Comparison of ENCODE assay signal across 22 cellular contexts in the genomic region with DNA sequence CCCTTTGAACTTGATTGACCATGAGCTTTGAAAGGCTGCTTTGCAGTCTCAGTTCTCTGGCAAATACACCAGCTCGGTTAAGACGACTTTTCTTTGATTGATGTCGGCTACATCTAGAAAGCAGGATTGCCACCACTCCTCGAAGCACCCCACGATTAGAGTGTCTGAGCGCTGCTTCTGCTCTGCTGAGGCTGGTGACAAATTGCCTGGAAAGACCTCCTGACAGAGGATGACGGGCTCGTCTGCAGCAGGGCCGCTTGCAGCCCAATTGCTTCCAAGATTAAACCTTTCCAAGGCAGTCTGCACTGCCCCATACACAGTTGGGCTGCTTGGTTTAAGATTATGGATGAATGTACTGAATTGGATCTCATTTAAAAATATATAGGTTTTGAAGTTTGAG.
DNase-seq lines count a peak whose midpoint lies in the region; ATAC-seq and TF ChIP-seq lines count a peak whose summit lies in the region.
"Had no signal": no experiment of that assay in that cellular context is flagged by ENCODE, and none has a peak within 500 bp of the region (broad histone marks: within the 10 kb centered on the region; RNA-seq: fewer than 3 reads in every experiment).

No MANE protein-coding gene starts in this region.

- no peak overlapping the region for H2BK15ac ChIP-seq in mesendoderm (replicated peaks; ENCODE audit: low read depth)

- H3K27me3 ChIP-seq in DND-41 (ENCODE audit: insufficient read depth, low read length, poor library complexity) (no peaks in the 10 kb centered on the region), OCI-LY1 (ENCODE audit: insufficient read depth, low read length) (no peaks in the 10 kb centered on the region), mesendoderm (ENCODE audit: insufficient read depth, low read length, poor library complexity) (no peaks in the 10 kb centered on the region), ascending aorta (no peaks in the 10 kb centered on the region)

- H3K79me2 ChIP-seq in DND-41 (ENCODE audit: insufficient read depth, low read length) (peaks cover 92% of the 10 kb centered on the region), OCI-LY1 (ENCODE audit: insufficient read depth, low read length) (peaks cover 50% of the 10 kb centered on the region), mesendoderm (ENCODE audit: control insufficient read depth, insufficient read depth, low read length) (peaks cover 29% of the 10 kb centered on the region)

- H3K27me3 Mint-ChIP-seq in natural killer cell treated with Interleukin-12 subunit alpha and Interleukin-12 subunit beta and Interleukin-15 and Interleukin-18, amount 100 ng/mL, for 72 hours: no peaks in the 10 kb centered on the region
- H3K27me3 Mint-ChIP-seq: B cell; CD4-positive, CD25-positive, alpha-beta regulatory T cell; IgD-negative memory B cell had no signal

- no peaks in the 10 kb centered on the region for H3K36me3 Mint-ChIP-seq in natural killer cell treated with Interleukin-12 subunit alpha and Interleukin-12 subunit beta and Interleukin-15 and Interleukin-18, amount 100 ng/mL, for 72 hours

- H3K56ac ChIP-seq in mesendoderm (ENCODE audit: low read length): no peak overlapping the region

- TF ChIP-seq CTCF in DND-41 (IDR thresholded peaks at IDR 0.05; ENCODE audit: borderline replicate concordance, extremely low read depth, low read length, poor library complexity, severe bottlenecking): no peak
- TF ChIP-seq CTCF in OCI-LY1 (IDR thresholded peaks at IDR 0.05; ENCODE audit: low read length): no peak
- no peak for TF ChIP-seq CTCF in ascending aorta (IDR thresholded peaks at IDR 0.05)

- H3K79me1 ChIP-seq in mesendoderm (ENCODE audit: low read length): peaks cover 23% of the 10 kb centered on the region

- H3K36me3 ChIP-seq in DND-41 (ENCODE audit: insufficient read depth, low read length) (peaks cover 4% of the 10 kb centered on the region; the same call in 1 of the 2 replicates), OCI-LY1 (ENCODE audit: insufficient read depth, low read length) (peaks cover 35% of the 10 kb centered on the region; the same call in 1 of the 2 replicates), mesendoderm (ENCODE audit: control insufficient read depth, insufficient read depth, low read length) (no peaks in the 10 kb centered on the region), ascending aorta (no peaks in the 10 kb centered on the region)

- H3K4ac ChIP-seq in mesendoderm (ENCODE audit: low read depth, low read length): no peak overlapping the region

- ATAC-seq in DND-41 (ENCODE audit: insufficient read depth, low read depth): no peak
- no peak for ATAC-seq in HG02981 (IDR thresholded peaks at IDR 0.05; ENCODE audit: unreplicated experiment)
- ATAC-seq in natural killer cell treated with Interleukin-12 subunit alpha and Interleukin-12 subunit beta and Interleukin-15 and Interleukin-18, amount 100 ng/mL, for 72 hours: no peak
- ATAC-seq: A549, PC-3 had no signal

- no peak overlapping the region for H2AFZ ChIP-seq in DND-41 (ENCODE audit: low read depth, low read length)
- H2AFZ ChIP-seq in OCI-LY1 (ENCODE audit: low read length): no peak overlapping the region
- H2AFZ ChIP-seq: GM23338 had no signal

- intact Hi-C loops in ascending aorta (cut with DNase I): no loop called here

- H3K4me3 ChIP-seq in DND-41 (ENCODE audit: low read depth in 1 of 2, low read length in 2 of 2) (no peak overlapping the region), OCI-LY1 (ENCODE audit: low read depth, low read length, poor library complexity, severe bottlenecking) (no peak overlapping the region), mesendoderm (ENCODE audit: low read length) (no peak overlapping the region), ascending aorta (no peak overlapping the region)
- H3K4me3 ChIP-seq: A549, GM23338 had no signal

- no peak overlapping the region for H2BK5ac ChIP-seq in mesendoderm (ENCODE audit: low read length)

- no peaks in the 10 kb centered on the region for H3K9me2 ChIP-seq in OCI-LY1 (ENCODE audit: low read depth, low read length)

- H3K27ac ChIP-seq in DND-41 (ENCODE audit: low read length) (peak overlapping the region; percentile 96), OCI-LY1 (ENCODE audit: low read depth, low read length, poor library complexity, severe bottlenecking) (peak overlapping the region; percentile 58), mesendoderm (ENCODE audit: low read depth, low read length) (no peak overlapping the region), ascending aorta (no peak overlapping the region)

- H3K9ac ChIP-seq in DND-41 (ENCODE audit: low read depth, low read length) (peak overlapping the region; percentile 52), OCI-LY1 (ENCODE audit: low read length) (no peak overlapping the region), mesendoderm (ENCODE audit: low read length) (no peak overlapping the region)

- H3F3A ChIP-seq in OCI-LY1 (ENCODE audit: insufficient read depth, low read length): no peaks in the 10 kb centered on the region

- H3K27ac Mint-ChIP-seq in natural killer cell treated with Interleukin-12 subunit alpha and Interleukin-12 subunit beta and Interleukin-15 and Interleukin-18, amount 100 ng/mL, for 72 hours: no peak overlapping the region
- H3K27ac Mint-ChIP-seq: B cell; CD4-positive, CD25-positive, alpha-beta regulatory T cell; GM23338 had no signal

- H3K4me2 ChIP-seq in DND-41 (ENCODE audit: insufficient read depth, low read length) (no peak overlapping the region), OCI-LY1 (ENCODE audit: low read length) (no peak overlapping the region), mesendoderm (ENCODE audit: low read length) (no peak overlapping the region)
- H3K4me2 ChIP-seq: A549, GM23338 had no signal

- H4K5ac ChIP-seq in mesendoderm (ENCODE audit: low read length): no peak overlapping the region

- WGBS in mesendoderm (ENCODE audit: extremely low coverage, insufficient coverage, low lambda C conversion rate): no CpG with 5 or more reads among the region's 9 CpGs

- no peak overlapping the region for H4K8ac ChIP-seq in mesendoderm (ENCODE audit: low read depth, low read length)

- peak overlapping the region; percentile 69 for H3K18ac ChIP-seq in mesendoderm (ENCODE audit: low read length)

- H4K20me1 ChIP-seq in DND-41 (ENCODE audit: insufficient read depth, low read length) (no peaks in the 10 kb centered on the region), OCI-LY1 (ENCODE audit: insufficient read depth, low read length) (0 out of 2 replicates have a peak, but pooled peaks cover 2% of the 10 kb centered on the region)

- no peak overlapping the region for H3K23ac ChIP-seq in mesendoderm (ENCODE audit: low read length)

- H3K9me3 Mint-ChIP-seq in natural killer cell treated with Interleukin-12 subunit alpha and Interleukin-12 subunit beta and Interleukin-15 and Interleukin-18, amount 100 ng/mL, for 72 hours: no peaks in the 10 kb centered on the region
- H3K9me3 Mint-ChIP-seq: CD4-positive, CD25-positive, alpha-beta regulatory T cell; GM23338; IgD-negative memory B cell had no signal

- H3K4me3 Mint-ChIP-seq in natural killer cell treated with Interleukin-12 subunit alpha and Interleukin-12 subunit beta and Interleukin-15 and Interleukin-18, amount 100 ng/mL, for 72 hours: no peak overlapping the region
- H3K4me3 Mint-ChIP-seq: B cell; CD4-positive, CD25-positive, alpha-beta regulatory T cell; GM23338; IgD-negative memory B cell had no signal

- H2AK5ac ChIP-seq in mesendoderm (ENCODE audit: low read length): no peak overlapping the region

- H3K9me3 ChIP-seq in DND-41 (ENCODE audit: insufficient read depth, low read length, severe bottlenecking) (no peaks in the 10 kb centered on the region), OCI-LY1 (ENCODE audit: low read length) (no peaks in the 10 kb centered on the region), ascending aorta (no peaks in the 10 kb centered on the region)
- H3K9me3 ChIP-seq: A549, Caco-2 had no signal

- H2BK120ac ChIP-seq in mesendoderm (ENCODE audit: low read depth, low read length): no peak overlapping the region

- peaks cover 4 to 6% of the 10 kb centered on the region in 2 donors for H3K4me1 Mint-ChIP-seq in natural killer cell treated with Interleukin-12 subunit alpha and Interleukin-12 subunit beta and Interleukin-15 and Interleukin-18, amount 100 ng/mL, for 72 hours (ENCODE audit: low read depth in 2 of 2)

- DNase-seq in DND-41: no peak
- DNase-seq in mesendoderm: no peak
- DNase-seq in retina: peak; percentile 56
- no peak for DNase-seq in ascending aorta (ENCODE audit: low spot score in 2 of 2)
- DNase-seq in natural killer cell treated with Interleukin-12 subunit alpha and Interleukin-12 subunit beta and Interleukin-15 and Interleukin-18, amount 100 ng/mL, for 72 hours (ENCODE audit: low spot score): no peak
- DNase-seq: CD4-positive, CD25-positive, alpha-beta regulatory T cell; DMS 273 treated with DMSO at 0.1 percent for 48 hours; DMS79 treated with DMSO at 0.1 percent for 48 hours; HCEC 1CT; Kasumi-1; NCI-H2081; NCI-H446 treated with DMSO at 0.1 percent for 48 hours; NCI-H526 treated with DMSO at 0.1 percent for 48 hours; PC-3; SHP77 had no signal

- H3K4me1 ChIP-seq in DND-41 (ENCODE audit: insufficient read depth, low read length) (peaks cover 55% of the 10 kb centered on the region), OCI-LY1 (ENCODE audit: insufficient read depth, low read length, severe bottlenecking) (peaks cover 71% of the 10 kb centered on the region), mesendoderm (ENCODE audit: control insufficient read depth, low read depth, low read length) (no peaks in the 10 kb centered on the region), ascending aorta (peaks cover 0 to 8% of the 10 kb centered on the region in 2 donors)

Comparison
In these comparisons a context has a peak if more than half of its experiments do, and no peak if none do; other contexts are left out.
1. H3K27ac ChIP-seq: peak in DND-41 (single experiment) and OCI-LY1 (single experiment); none in mesendoderm (single experiment) and ascending aorta (0 of 2).